In the genomic region with DNA sequence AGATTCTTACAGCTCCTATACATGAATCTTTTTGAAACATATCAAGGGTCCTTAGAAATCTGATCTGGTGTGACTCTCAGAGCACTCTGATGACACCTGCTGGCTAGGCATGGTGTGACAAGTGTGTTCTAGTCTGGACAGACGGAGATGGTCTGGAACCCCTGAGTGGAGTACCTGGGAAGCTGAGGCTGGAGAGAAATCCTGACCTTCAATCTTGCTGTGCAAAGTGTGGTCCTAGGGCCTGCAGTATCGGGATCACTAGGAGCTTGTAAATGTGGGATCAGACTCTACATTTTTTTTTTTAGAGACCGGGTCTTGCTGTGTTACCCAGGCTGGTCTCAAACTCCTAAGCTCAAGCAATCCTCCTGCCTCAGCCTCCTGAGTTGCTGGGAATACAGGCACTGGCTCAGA, we compare ENCODE assay signal across 8 cellular contexts.
A peak's percentile ranks its signal among the peaks of the same experiment; 100 is the strongest.
DNase-seq lines count a peak whose midpoint lies in the region; ATAC-seq and TF ChIP-seq lines count a peak whose summit lies in the region.

No MANE protein-coding gene starts in this region.

- CTCF ChIA-PET in GM10248 (lab: Yijun Ruan, JAX), result interaction anchor here (0.7 to 3.5 kb wide), 49 partner anchors 9 to 1499 kb away, joined by 3 to 36 read pairs (median 5); no protein-coding TSS in a partner anchor

- DNase-seq in GM10248 (ENCODE audit: extremely low spot score) (peak; percentile 63), NCI-H446 treated with DMSO at 0.1 percent for 48 hours (lab: John Stamatoyannopoulos, UW) (peak; percentile 50), coronary artery (ENCODE audit: low spot score) (no peak), lung microvascular endothelial cell (ENCODE audit: low read depth in 2 of 2) (peak; percentile 67 to 78)
- peak; percentile 85 for DNase-seq in activated CD4-positive, alpha-beta T cell treated with anti-CD3 and anti-CD28 coated beads for 48 hours
- DNase-seq in stimulated activated CD8-positive, alpha-beta memory T cell treated with anti-CD3 and anti-CD28 coated beads, Interleukin-15, amount 100 ng/mL, for 24 hours (ENCODE audit: low read depth), result peak; percentile 50

- POLR2A ChIA-PET in GM10248 (lab: Yijun Ruan, JAX), result no interaction called here

- TF ChIP-seq CTCF in GM10248 (IDR thresholded peaks at IDR 0.05; ENCODE audit: control extremely low read depth, extremely low read depth, low read depth, missing control alignments) (peak; percentile 86), coronary artery (IDR thresholded peaks at IDR 0.05) (peak; percentile 53)

- H3K27ac ChIP-seq in coronary artery, result no peak overlapping the region

- H3K4me3 ChIP-seq in coronary artery, result no peak overlapping the region

- peak; percentile 86 for ATAC-seq in HG02885 (IDR thresholded peaks at IDR 0.05; ENCODE audit: poor library complexity, unreplicated experiment)
- no peak for ATAC-seq in HG03097 (IDR thresholded peaks at IDR 0.05; ENCODE audit: low FRiP score, unreplicated experiment)
